In the genomic region with DNA sequence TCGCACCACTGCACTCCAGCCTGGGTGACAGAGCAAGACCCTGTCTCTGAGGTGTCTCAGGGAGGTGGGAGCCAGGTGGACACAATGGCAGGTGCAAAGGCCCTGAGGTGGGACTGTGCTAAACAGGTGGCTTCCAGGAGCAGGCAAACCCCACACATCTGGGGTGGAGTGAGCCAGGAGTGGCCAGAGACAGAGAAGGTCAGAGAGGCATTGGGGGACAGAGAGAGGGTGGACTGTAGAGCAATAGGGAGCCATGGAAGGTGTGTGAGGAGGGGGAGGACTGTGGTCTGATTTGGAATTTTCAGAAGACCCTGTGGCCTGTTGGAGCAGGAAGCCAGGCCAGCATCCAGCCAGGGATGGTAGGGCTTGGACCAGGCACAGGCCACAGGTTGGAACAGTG, we compare ENCODE assay signal across 1 cellular context.
TF ChIP-seq lines count a peak whose summit lies in the region.

No MANE protein-coding gene starts in this region.

TF ChIP-seq in K562, 482 proteins besides CTCF, POLR2A, EP300 and RAD21:
- TF ChIP-seq RBM25 (IDR thresholded peaks at IDR 0.05; ENCODE audit: low read depth, low read length, severe bottlenecking) = peak; percentile 73
- TF ChIP-seq ZFP36 (IDR thresholded peaks at IDR 0.05; ENCODE audit: low read depth, low read length, partially characterized antibody) = peak; percentile 37
- TF ChIP-seq BCOR (IDR thresholded peaks at IDR 0.05) = peak; percentile 79
- TF ChIP-seq, protein P1, sequence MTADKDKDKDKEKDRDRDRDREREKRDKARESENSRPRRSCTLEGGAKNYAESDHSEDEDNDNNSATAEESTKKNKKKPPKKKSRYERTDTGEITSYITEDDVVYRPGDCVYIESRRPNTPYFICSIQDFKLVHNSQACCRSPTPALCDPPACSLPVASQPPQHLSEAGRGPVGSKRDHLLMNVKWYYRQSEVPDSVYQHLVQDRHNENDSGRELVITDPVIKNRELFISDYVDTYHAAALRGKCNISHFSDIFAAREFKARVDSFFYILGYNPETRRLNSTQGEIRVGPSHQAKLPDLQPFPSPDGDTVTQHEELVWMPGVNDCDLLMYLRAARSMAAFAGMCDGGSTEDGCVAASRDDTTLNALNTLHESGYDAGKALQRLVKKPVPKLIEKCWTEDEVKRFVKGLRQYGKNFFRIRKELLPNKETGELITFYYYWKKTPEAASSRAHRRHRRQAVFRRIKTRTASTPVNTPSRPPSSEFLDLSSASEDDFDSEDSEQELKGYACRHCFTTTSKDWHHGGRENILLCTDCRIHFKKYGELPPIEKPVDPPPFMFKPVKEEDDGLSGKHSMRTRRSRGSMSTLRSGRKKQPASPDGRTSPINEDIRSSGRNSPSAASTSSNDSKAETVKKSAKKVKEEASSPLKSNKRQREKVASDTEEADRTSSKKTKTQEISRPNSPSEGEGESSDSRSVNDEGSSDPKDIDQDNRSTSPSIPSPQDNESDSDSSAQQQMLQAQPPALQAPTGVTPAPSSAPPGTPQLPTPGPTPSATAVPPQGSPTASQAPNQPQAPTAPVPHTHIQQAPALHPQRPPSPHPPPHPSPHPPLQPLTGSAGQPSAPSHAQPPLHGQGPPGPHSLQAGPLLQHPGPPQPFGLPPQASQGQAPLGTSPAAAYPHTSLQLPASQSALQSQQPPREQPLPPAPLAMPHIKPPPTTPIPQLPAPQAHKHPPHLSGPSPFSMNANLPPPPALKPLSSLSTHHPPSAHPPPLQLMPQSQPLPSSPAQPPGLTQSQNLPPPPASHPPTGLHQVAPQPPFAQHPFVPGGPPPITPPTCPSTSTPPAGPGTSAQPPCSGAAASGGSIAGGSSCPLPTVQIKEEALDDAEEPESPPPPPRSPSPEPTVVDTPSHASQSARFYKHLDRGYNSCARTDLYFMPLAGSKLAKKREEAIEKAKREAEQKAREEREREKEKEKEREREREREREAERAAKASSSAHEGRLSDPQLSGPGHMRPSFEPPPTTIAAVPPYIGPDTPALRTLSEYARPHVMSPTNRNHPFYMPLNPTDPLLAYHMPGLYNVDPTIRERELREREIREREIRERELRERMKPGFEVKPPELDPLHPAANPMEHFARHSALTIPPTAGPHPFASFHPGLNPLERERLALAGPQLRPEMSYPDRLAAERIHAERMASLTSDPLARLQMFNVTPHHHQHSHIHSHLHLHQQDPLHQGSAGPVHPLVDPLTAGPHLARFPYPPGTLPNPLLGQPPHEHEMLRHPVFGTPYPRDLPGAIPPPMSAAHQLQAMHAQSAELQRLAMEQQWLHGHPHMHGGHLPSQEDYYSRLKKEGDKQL (CRISPR knock-in tag; IDR thresholded peaks at IDR 0.05; ENCODE audit: borderline replicate concordance) = no peak
- TF ChIP-seq HOMEZ (CRISPR knock-in tag; IDR thresholded peaks at IDR 0.05) = no peak
- TF ChIP-seq ZSCAN29 (IDR thresholded peaks at IDR 0.05) = no peak
- TF ChIP-seq SMARCA5 (IDR thresholded peaks at IDR 0.05) = peak; percentile 67; the same call in 1 of the 2 replicates
- peak; percentile 35 to 38; a peak in 1 of 4 replicates for TF ChIP-seq KDM1A (IDR thresholded peaks at IDR 0.05)
